In genomic region chr16:83272843-83273242, GRCh38 we compare ENCODE assay signal across 18 cellular contexts.
DNase-seq lines count a peak whose midpoint lies in the region; ATAC-seq and TF ChIP-seq lines count a peak whose summit lies in the region.
"Had no signal": no experiment of that assay in that cellular context is flagged by ENCODE, and none has a peak within 500 bp of the region (broad histone marks: within the 10 kb centered on the region; RNA-seq: fewer than 3 reads in every experiment).

No MANE protein-coding gene starts in this region.

- H3K4me3 Mint-ChIP-seq in activated CD8-positive, alpha-beta memory T cell treated with anti-CD3 and anti-CD28 coated beads, Interleukin-2, amount 10 ng/mL, durations not matched to agents 7 days and 5 days: no peak overlapping the region
- H3K4me3 Mint-ChIP-seq: CD4-positive, alpha-beta memory T cell had no signal

- H3K36me3 Mint-ChIP-seq in activated CD8-positive, alpha-beta memory T cell treated with anti-CD3 and anti-CD28 coated beads, Interleukin-2, amount 10 ng/mL, durations not matched to agents 7 days and 5 days: no peaks in the 10 kb centered on the region
- H3K36me3 Mint-ChIP-seq: CD4-positive, alpha-beta memory T cell had no signal

- CTCF ChIA-PET in activated CD8-positive, alpha-beta memory T cell treated with anti-CD3 and anti-CD28 coated beads, Interleukin-2, amount 10 ng/mL, durations not matched to agents 7 days and 5 days (lab: Charles Lee): no interaction called here

- no peaks in the 10 kb centered on the region for H3K9me3 Mint-ChIP-seq in activated CD8-positive, alpha-beta memory T cell treated with anti-CD3 and anti-CD28 coated beads, Interleukin-2, amount 10 ng/mL, durations not matched to agents 7 days and 5 days (ENCODE audit: low read depth)

- H3K9me3 ChIP-seq in right cardiac atrium (ENCODE audit: control insufficient read depth, low read length): no peaks in the 10 kb centered on the region
- H3K9me3 ChIP-seq: A549 had no signal

- no peak overlapping the region for H3K27ac Mint-ChIP-seq in activated CD8-positive, alpha-beta memory T cell treated with anti-CD3 and anti-CD28 coated beads, Interleukin-2, amount 10 ng/mL, durations not matched to agents 7 days and 5 days
- H3K27ac Mint-ChIP-seq: CD4-positive, alpha-beta memory T cell had no signal

- intact Hi-C loops in right cardiac atrium (cut with DNase I): no loop called here

- H3K4me1 ChIP-seq in right cardiac atrium (ENCODE audit: control insufficient read depth, insufficient read depth, low read length): no peaks in the 10 kb centered on the region
- H3K4me1 ChIP-seq: A549 had no signal

- DNase-seq in Ammon's horn (ENCODE audit: low spot score): peak; percentile 79
- peak; percentile 47 for DNase-seq in globus pallidus (ENCODE audit: low spot score)
- DNase-seq in pons (ENCODE audit: low spot score): peak; percentile 28
- DNase-seq in right cardiac atrium: no peak
- DNase-seq in activated CD8-positive, alpha-beta memory T cell treated with anti-CD3 and anti-CD28 coated beads, Interleukin-2, amount 10 ng/mL, durations not matched to agents 7 days and 5 days: no peak
- no peak for DNase-seq in ureter (ENCODE audit: low spot score)
- DNase-seq: 8988T; ACHN; AML-193; Calu3; CD4-positive, alpha-beta memory T cell; COR-L47; DND-41; H7 had no signal

- 79% methylated on average over 4 of the region's 4 CpGs for WGBS in right cardiac atrium

- H3K4me1 Mint-ChIP-seq in activated CD8-positive, alpha-beta memory T cell treated with anti-CD3 and anti-CD28 coated beads, Interleukin-2, amount 10 ng/mL, durations not matched to agents 7 days and 5 days: no peaks in the 10 kb centered on the region
- H3K4me1 Mint-ChIP-seq: CD4-positive, alpha-beta memory T cell had no signal

- H3K27ac ChIP-seq in right cardiac atrium (ENCODE audit: low read length): no peak overlapping the region
- H3K27ac ChIP-seq: A549, GM23248 had no signal

- H3K27me3 Mint-ChIP-seq in activated CD8-positive, alpha-beta memory T cell treated with anti-CD3 and anti-CD28 coated beads, Interleukin-2, amount 10 ng/mL, durations not matched to agents 7 days and 5 days: no peaks in the 10 kb centered on the region

- no peak overlapping the region for H3K4me3 ChIP-seq in right cardiac atrium (ENCODE audit: low read length)
- H3K4me3 ChIP-seq: A549, GM23248 had no signal

- ATAC-seq in SK-N-SH treated with all-trans-retinoic acid at 6 μM for 48 hours (peak; percentile 28), right cardiac atrium (no peak), HG03135 (IDR thresholded peaks at IDR 0.05; ENCODE audit: unreplicated experiment) (no peak)
- no peak for ATAC-seq in activated CD8-positive, alpha-beta memory T cell treated with anti-CD3 and anti-CD28 coated beads, Interleukin-2, amount 10 ng/mL, durations not matched to agents 7 days and 5 days
- ATAC-seq: A549 had no signal

- no peaks in the 10 kb centered on the region for H3K27me3 ChIP-seq in right cardiac atrium (ENCODE audit: control insufficient read depth, insufficient read depth)

TF ChIP-seq in SK-N-SH treated with all-trans-retinoic acid at 6 μM for 48 hours, 23 proteins besides CTCF, POLR2A, EP300 and RAD21:
- TF ChIP-seq CSRNP3 (CRISPR knock-in tag; IDR thresholded peaks at IDR 0.05) (no peak), CREB5 (CRISPR knock-in tag; IDR thresholded peaks at IDR 0.05; ENCODE audit: low read depth) (no peak), ZNF70 (CRISPR knock-in tag; IDR thresholded peaks at IDR 0.05) (no peak), RARB (CRISPR knock-in tag; IDR thresholded peaks at IDR 0.05) (no peak), SNAI2 (CRISPR knock-in tag; IDR thresholded peaks at IDR 0.05) (no peak)

Comparison
In these comparisons a context has a peak if more than half of its experiments do, and no peak if none do; other contexts are left out.
1. DNase-seq: peak in Ammon's horn (single experiment), globus pallidus (single experiment) and pons (single experiment); none in right cardiac atrium (0 of 3), activated CD8-positive, alpha-beta memory T cell treated with anti-CD3 and anti-CD28 coated beads, Interleukin-2, amount 10 ng/mL, durations not matched to agents 7 days and 5 days (single experiment) and ureter (single experiment).